12 cellular contexts compared by ENCODE assay signal in the genomic region with DNA sequence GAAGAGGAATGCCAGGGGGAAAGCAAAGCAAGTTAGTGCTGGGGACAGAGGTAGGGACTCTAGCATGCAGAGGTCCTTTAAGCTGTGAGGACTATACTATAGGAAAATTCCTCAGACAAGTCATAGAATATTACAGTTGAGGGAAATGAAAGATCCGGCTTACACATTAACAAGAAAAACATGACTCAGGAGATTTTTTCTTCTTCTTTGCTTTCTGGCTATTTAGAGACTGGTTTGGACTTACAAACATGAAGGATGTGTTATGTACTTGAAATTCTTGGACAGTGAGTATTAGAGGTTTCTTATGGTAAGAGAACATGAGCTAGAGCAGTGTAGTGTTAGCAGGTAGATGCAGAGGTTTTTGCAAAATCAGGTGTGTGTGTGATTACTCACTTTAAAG. TPM values are rescaled to one million over a fixed set of nuclear protein-coding genes. Genes with fewer than 3 reads are reported as not detected.
DNase-seq lines count a peak whose midpoint lies in the region; ATAC-seq and TF ChIP-seq lines count a peak whose summit lies in the region.
"Had no signal": no experiment of that assay in that cellular context is flagged by ENCODE, and none has a peak within 500 bp of the region (broad histone marks: within the 10 kb centered on the region; RNA-seq: fewer than 3 reads in every experiment).

No MANE protein-coding gene starts in this region.

- no peaks in the 10 kb centered on the region for H3K27me3 Mint-ChIP-seq in stimulated activated naive CD8-positive, alpha-beta T cell treated with anti-CD3 and anti-CD28 coated beads, Interleukin-15, Interleukin-2, amounts not matched to agents 100 ng/mL and 50 ng/mL, for 24 hours
- H3K27me3 Mint-ChIP-seq: activated T-helper 17 cell treated with anti-CD3 and anti-CD28 coated beads, Interleukin-2, amount 50 U/mL, for 72 hours had no signal

- DNase-seq in stimulated activated naive CD8-positive, alpha-beta T cell treated with anti-CD3 and anti-CD28 coated beads, Interleukin-15, Interleukin-2, amounts not matched to agents 100 U/mL and 50 U/mL, for 24 hours: no peak
- peak; percentile 41 for DNase-seq in astrocyte of the hippocampus (ENCODE audit: low read depth, low spot score)
- DNase-seq in iris pigment epithelial cell (ENCODE audit: low read depth): peak; percentile 83
- DNase-seq in NCI-H748 treated with DMSO at 0.1 percent for 48 hours (lab: John Stamatoyannopoulos, UW): no peak
- DNase-seq in omental fat pad (ENCODE audit: low spot score): no peak
- DNase-seq: dorsolateral prefrontal cortex; NCI-H1417 treated with DMSO at 0.1 percent for 48 hours; stimulated activated CD4-positive, alpha-beta T cell treated with anti-CD3 and anti-CD28 coated beads, Interleukin-4, amount 100 ng/mL, for 1 hour had no signal

- no peak for ATAC-seq in stimulated activated naive CD8-positive, alpha-beta T cell treated with anti-CD3 and anti-CD28 coated beads, Interleukin-15, Interleukin-2, amounts not matched to agents 100 U/mL and 50 U/mL, for 24 hours
- no peak for ATAC-seq in HG02870 (IDR thresholded peaks at IDR 0.05; ENCODE audit: unreplicated experiment)
- no peak for ATAC-seq in omental fat pad (ENCODE audit: low FRiP score)
- no peak for ATAC-seq in GM21717 (IDR thresholded peaks at IDR 0.05; ENCODE audit: unreplicated experiment)
- ATAC-seq: activated T-helper 17 cell treated with anti-CD3 and anti-CD28 coated beads, Interleukin-2, amount 50 U/mL, for 72 hours had no signal

- peaks cover 10% of the 10 kb centered on the region for H3K9me3 Mint-ChIP-seq in stimulated activated naive CD8-positive, alpha-beta T cell treated with anti-CD3 and anti-CD28 coated beads, Interleukin-15, Interleukin-2, amounts not matched to agents 100 ng/mL and 50 ng/mL, for 24 hours

- peaks cover 80% of the 10 kb centered on the region for H3K4me1 Mint-ChIP-seq in stimulated activated naive CD8-positive, alpha-beta T cell treated with anti-CD3 and anti-CD28 coated beads, Interleukin-15, Interleukin-2, amounts not matched to agents 100 ng/mL and 50 ng/mL, for 24 hours (ENCODE audit: low read depth)

- H3K36me3 Mint-ChIP-seq in stimulated activated naive CD8-positive, alpha-beta T cell treated with anti-CD3 and anti-CD28 coated beads, Interleukin-15, Interleukin-2, amounts not matched to agents 100 ng/mL and 50 ng/mL, for 24 hours (ENCODE audit: low read depth): peaks cover 23% of the 10 kb centered on the region

- no peak for TF ChIP-seq CTCF in omental fat pad (IDR thresholded peaks at IDR 0.05)

- H3K4me3 Mint-ChIP-seq in stimulated activated naive CD8-positive, alpha-beta T cell treated with anti-CD3 and anti-CD28 coated beads, Interleukin-15, Interleukin-2, amounts not matched to agents 100 ng/mL and 50 ng/mL, for 24 hours: no peak overlapping the region
- H3K4me3 Mint-ChIP-seq: activated T-helper 17 cell treated with anti-CD3 and anti-CD28 coated beads, Interleukin-2, amount 50 U/mL, for 72 hours had no signal

- peak overlapping the region; percentile 56 for H3K27ac Mint-ChIP-seq in stimulated activated naive CD8-positive, alpha-beta T cell treated with anti-CD3 and anti-CD28 coated beads, Interleukin-15, Interleukin-2, amounts not matched to agents 100 ng/mL and 50 ng/mL, for 24 hours
- H3K27ac Mint-ChIP-seq: activated T-helper 17 cell treated with anti-CD3 and anti-CD28 coated beads, Interleukin-2, amount 50 U/mL, for 72 hours had no signal

RNA-seq across cellular contexts. Expression of gene USP25, which starts 24.9 kb away (rescaled TPM):
- total RNA-seq in omental fat pad: 10 to 100 TPM; 46.5 to 63.8 (median 59.0) TPM

Comparison
In these comparisons a context has a peak if more than half of its experiments do, and no peak if none do; other contexts are left out.
1. DNase-seq: peak in astrocyte of the hippocampus (single experiment) and iris pigment epithelial cell (single experiment); none in stimulated activated naive CD8-positive, alpha-beta T cell treated with anti-CD3 and anti-CD28 coated beads, Interleukin-15, Interleukin-2, amounts not matched to agents 100 U/mL and 50 U/mL, for 24 hours (single experiment), NCI-H748 treated with DMSO at 0.1 percent for 48 hours (single experiment) and omental fat pad (single experiment).